Comparison of ENCODE assay signal across 23 cellular contexts in the genomic region with DNA sequence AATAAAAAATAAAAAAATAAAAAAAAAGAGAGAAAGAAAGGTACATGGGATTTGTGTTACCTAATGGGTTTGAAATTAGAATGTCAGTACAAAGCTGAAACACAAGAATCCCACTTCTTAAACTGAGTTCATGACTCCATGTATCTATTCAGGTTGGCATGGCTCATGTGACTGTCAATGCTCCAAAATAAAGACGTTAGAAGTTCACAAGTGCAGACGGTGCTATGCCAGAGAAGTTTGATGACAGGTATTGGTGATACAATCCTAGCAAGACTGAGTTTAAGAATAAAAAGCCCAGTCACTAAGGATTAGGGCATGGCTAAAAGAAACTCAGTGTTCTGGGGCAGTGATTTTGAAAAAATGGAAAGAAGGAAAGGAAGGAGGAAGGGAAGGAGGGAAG.
DNase-seq lines count a peak whose midpoint lies in the region; ATAC-seq, FAIRE-seq and TF ChIP-seq lines count a peak whose summit lies in the region.
"Had no signal": no experiment of that assay in that cellular context is flagged by ENCODE, and none has a peak within 500 bp of the region (broad histone marks: within the 10 kb centered on the region; RNA-seq: fewer than 3 reads in every experiment).

No MANE protein-coding gene starts in this region.

- no peaks in the 10 kb centered on the region; the same call in 2 of the 3 replicates for H3K9me3 Mint-ChIP-seq in GM23338

- no peak for TF ChIP-seq POLR2A in IMR-90 (IDR thresholded peaks at IDR 0.05; ENCODE audit: low read depth, low read length)

- no peak overlapping the region for H3K56ac ChIP-seq in IMR-90 (ENCODE audit: extremely low read depth, insufficient read depth, low read length)

- H2AFZ ChIP-seq in GM23338 (peak overlapping the region; percentile 15; the same call in 1 of the 2 replicates), IMR-90 (replicated peaks; ENCODE audit: low read length, poor library complexity) (no peak overlapping the region)

- no peak overlapping the region for H3K9ac ChIP-seq in IMR-90 (ENCODE audit: low read depth, low read length)

- no peak overlapping the region for H3K4ac ChIP-seq in IMR-90 (ENCODE audit: low read depth, low read length)

- H3K23ac ChIP-seq in IMR-90 (ENCODE audit: low read depth, low read length), result no peak overlapping the region

- H3K36me3 Mint-ChIP-seq in GM23338 (ENCODE audit: low read depth), result no peaks in the 10 kb centered on the region
- H3K36me3 Mint-ChIP-seq: CD4-positive, CD25-positive, alpha-beta regulatory T cell; CD8-positive, alpha-beta memory T cell had no signal

- no peaks in the 10 kb centered on the region for H3K79me2 ChIP-seq in GM23338 (replicated peaks; ENCODE audit: insufficient read depth)

- no TSS peak for BruUV-seq in IMR-90 (replicated peaks; lab: Mats Ljungman, UMichigan)

- H3K27me3 ChIP-seq in heart right ventricle, result no peaks in the 10 kb centered on the region
- H3K27me3 ChIP-seq in GM23338 (ENCODE audit: insufficient read depth), result no peaks in the 10 kb centered on the region
- H3K27me3 ChIP-seq in IMR-90 (ENCODE audit: control insufficient read depth, insufficient read depth, low read length), result no peaks in the 10 kb centered on the region
- H3K27me3 ChIP-seq in psoas muscle (ENCODE audit: insufficient read depth in 3 of 3, low read length in 2 of 3), result no peaks in the 10 kb centered on the region
- H3K27me3 ChIP-seq in SJCRH30, result no peaks in the 10 kb centered on the region
- H3K27me3 ChIP-seq: BE2C had no signal

- no peaks in the 10 kb centered on the region for H3F3A ChIP-seq in GM23338 (replicated peaks; ENCODE audit: low read depth)

- POLR2A ChIA-PET in IMR-90 (lab: Charles Lee; ENCODE audit: unreplicated experiment), result no interaction called here

- H2BK120ac ChIP-seq in IMR-90 (ENCODE audit: low read depth, low read length), result peak overlapping the region; percentile 77

- H3K9me3 ChIP-seq in heart right ventricle, result no peaks in the 10 kb centered on the region
- H3K9me3 ChIP-seq in IMR-90 (ENCODE audit: control insufficient read depth, insufficient read depth, low read length), result no peaks in the 10 kb centered on the region
- no peaks in the 10 kb centered on the region for H3K9me3 ChIP-seq in psoas muscle
- H3K9me3 ChIP-seq in SJCRH30 (replicated peaks), result no peaks in the 10 kb centered on the region
- H3K9me3 ChIP-seq: BE2C, HAP-1 had no signal

- peak overlapping the region; percentile 64; the same call in 1 of the 2 replicates for H2BK20ac ChIP-seq in IMR-90 (ENCODE audit: low read depth, low read length)

- no peak overlapping the region for H3K27ac Mint-ChIP-seq in GM23338
- H3K27ac Mint-ChIP-seq: CD4-positive, CD25-positive, alpha-beta regulatory T cell; CD8-positive, alpha-beta memory T cell had no signal

- no peak for TF ChIP-seq RAD21 in IMR-90 (IDR thresholded peaks at IDR 0.05; ENCODE audit: low read length)

- no peak overlapping the region for H3K4me3 Mint-ChIP-seq in GM23338
- H3K4me3 Mint-ChIP-seq: CD4-positive, CD25-positive, alpha-beta regulatory T cell; CD8-positive, alpha-beta memory T cell had no signal

- no peak overlapping the region for H2AK5ac ChIP-seq in IMR-90 (ENCODE audit: low read depth, low read length)

- no peaks in the 10 kb centered on the region for H3K79me1 ChIP-seq in IMR-90 (ENCODE audit: low read depth in 1 of 2, low read length in 2 of 2)

- no peaks in the 10 kb centered on the region for H4K20me1 ChIP-seq in GM23338 (replicated peaks; ENCODE audit: insufficient read depth)
- H4K20me1 ChIP-seq in IMR-90 (ENCODE audit: insufficient read depth, low read length), result no peaks in the 10 kb centered on the region

- intact Hi-C loops in heart right ventricle (cut with DNase I), result loop anchor here in 3 of 10 donors (5.0 kb wide), 2 partner anchors 45 to 755 kb away; no protein-coding TSS in a partner anchor
- intact Hi-C loops in left cardiac atrium (cut with DNase I), result no loop called here
- intact Hi-C loops in IMR-90 (cut with micrococcal nuclease), result loop anchor here (5.0 kb wide), 1 partner anchor 35 kb away; no protein-coding TSS in a partner anchor
- intact Hi-C loops in psoas muscle (cut with DNase I), result loop anchor here in 1 of 2 donors (2.0 kb wide), 1 partner anchor 46 kb away; no protein-coding TSS in a partner anchor

- no peak overlapping the region for H2AK9ac ChIP-seq in IMR-90 (replicated peaks; ENCODE audit: low read depth, low read length, poor library complexity)

- peak overlapping the region; percentile 25; the same call in 1 of the 2 replicates for H3K18ac ChIP-seq in IMR-90 (ENCODE audit: low read depth, low read length)

- H3K4me2 ChIP-seq in GM23338 (no peak overlapping the region), IMR-90 (ENCODE audit: low read depth, low read length) (no peak overlapping the region)

- H4K8ac ChIP-seq in IMR-90 (ENCODE audit: low read depth in 2 of 2, low read length in 2 of 2), result no peak overlapping the region; a peak in 1 of 4 replicates

- peak overlapping the region in 6 of 10 donors; percentile 23 to 85 (median 68) for H3K27ac ChIP-seq in heart right ventricle
- no peak overlapping the region for H3K27ac ChIP-seq in GM23338 (ENCODE audit: low read depth)
- H3K27ac ChIP-seq in IMR-90 (ENCODE audit: insufficient read depth, low read length), result no peak overlapping the region
- peak overlapping the region; percentile 95 for H3K27ac ChIP-seq in psoas muscle
- no peak overlapping the region for H3K27ac ChIP-seq in SJCRH30

- H4K91ac ChIP-seq in IMR-90 (ENCODE audit: insufficient read depth, low read depth, low read length), result no peak overlapping the region

- H2BK15ac ChIP-seq in IMR-90 (ENCODE audit: low read depth, low read length), result peak overlapping the region; percentile 45; the same call in 2 of the 3 replicates

- no peak overlapping the region for H4K5ac ChIP-seq in IMR-90 (ENCODE audit: low read depth, low read length)

- in situ Hi-C loops in IMR-90 (cut with MboI; ENCODE audit: low sequenced_read_pairs), result no loop called here

- no peak for FAIRE-seq in GM19239 (lab: Jason Lieb, UNC)
- FAIRE-seq: A204.1, D721Med, GM12892, GM18507, H1 had no signal

- H3K4me1 ChIP-seq in heart right ventricle, result peaks cover 0 to 20% (median 7%) of the 10 kb centered on the region in 9 donors
- no peaks in the 10 kb centered on the region for H3K4me1 ChIP-seq in GM23338 (ENCODE audit: insufficient read depth)
- H3K4me1 ChIP-seq in IMR-90 (ENCODE audit: control insufficient read depth, insufficient read depth, low read length), result peaks cover 6% of the 10 kb centered on the region
- peaks cover 29% of the 10 kb centered on the region for H3K4me1 ChIP-seq in psoas muscle
- peaks cover 13% of the 10 kb centered on the region for H3K4me1 ChIP-seq in SJCRH30
- H3K4me1 ChIP-seq: BE2C, HAP-1 had no signal

- WGBS in heart right ventricle, 2 donors, result 30 to 54% methylated on average over 2 of the region's 2 CpGs
- no CpG with 5 or more reads among the region's 2 CpGs for WGBS in IMR-90 (ENCODE audit: extremely low coverage in 2 of 2, insufficient read length in 1 of 2), 2 experiments
- WGBS in psoas muscle, 3 donors, result 10 to 32% (median 15%) methylated on average over 2 of the region's 2 CpGs

- dilution Hi-C loops in IMR-90 (cut with HindIII; ENCODE audit: low sequenced_read_pairs, unreplicated experiment), result no loop called here

- no peak overlapping the region for H3K4me3 ChIP-seq in heart right ventricle
- H3K4me3 ChIP-seq in GM23338, result no peak overlapping the region
- no peak overlapping the region for H3K4me3 ChIP-seq in IMR-90 (ENCODE audit: insufficient read depth, low read depth, low read length)
- peak overlapping the region; percentile 13 for H3K4me3 ChIP-seq in psoas muscle
- no peak overlapping the region for H3K4me3 ChIP-seq in SJCRH30
- H3K4me3 ChIP-seq: HAP-1 had no signal

- CTCF ChIA-PET in IMR-90 (lab: Yijun Ruan, JAX), result interaction anchor here (0.6 kb wide), 1 partner anchor 108 kb away, joined by 3 read pairs; no protein-coding TSS in a partner anchor

- H3K36me3 ChIP-seq in heart right ventricle, result no peaks in the 10 kb centered on the region
- H3K36me3 ChIP-seq in GM23338 (ENCODE audit: insufficient read depth), result no peaks in the 10 kb centered on the region
- no peaks in the 10 kb centered on the region for H3K36me3 ChIP-seq in IMR-90 (ENCODE audit: control insufficient read depth, insufficient read depth, low read length)
- no peaks in the 10 kb centered on the region for H3K36me3 ChIP-seq in psoas muscle (ENCODE audit: insufficient read depth in 1 of 2, low read depth in 1 of 2)
- no peaks in the 10 kb centered on the region for H3K36me3 ChIP-seq in SJCRH30
- H3K36me3 ChIP-seq: BE2C, HAP-1 had no signal

- no peaks in the 10 kb centered on the region for H3K9me1 ChIP-seq in IMR-90 (ENCODE audit: insufficient read depth, low read length)

- no peaks in the 10 kb centered on the region for H3K9me2 ChIP-seq in GM23338 (ENCODE audit: insufficient read depth)

- ATAC-seq in heart right ventricle, result peak in 2 of 8 donors; percentile 32 to 50
- ATAC-seq in left cardiac atrium, result no peak
- no peak for ATAC-seq in GM23338
- no peak for ATAC-seq in IMR-90 (ENCODE audit: low read depth)
- peak; percentile 76 to 83 (median 82) for ATAC-seq in psoas muscle

- peaks cover 4% of the 10 kb centered on the region for H3K4me1 Mint-ChIP-seq in GM23338
- H3K4me1 Mint-ChIP-seq: CD4-positive, CD25-positive, alpha-beta regulatory T cell; CD8-positive, alpha-beta memory T cell had no signal

- TF ChIP-seq CTCF in heart right ventricle (IDR thresholded peaks at IDR 0.05) (no peak), GM23338 (conservative IDR thresholded peaks at IDR 0.05; ENCODE audit: low read depth in 2 of 2) (no peak), IMR-90 (conservative IDR thresholded peaks at IDR 0.05; ENCODE audit: low read depth, low read length) (no peak), psoas muscle (IDR thresholded peaks at IDR 0.05) (no peak)

- H3K14ac ChIP-seq in IMR-90 (replicated peaks; ENCODE audit: low read depth, low read length), result no peak overlapping the region

- no peaks in the 10 kb centered on the region for H3K27me3 Mint-ChIP-seq in GM23338 (ENCODE audit: insufficient read depth, low read depth, poor library complexity)
- H3K27me3 Mint-ChIP-seq: CD4-positive, CD25-positive, alpha-beta regulatory T cell; CD8-positive, alpha-beta memory T cell had no signal

- no peak for DNase-seq in heart right ventricle
- DNase-seq in left cardiac atrium, result no peak
- no peak for DNase-seq in GM23338 (ENCODE audit: low spot score)
- DNase-seq in IMR-90, result no peak
- DNase-seq in psoas muscle, result no peak
- DNase-seq in HK-2 (ENCODE audit: unreplicated experiment), result no peak
- no peak for DNase-seq in GM19239 (ENCODE audit: insufficient read length, low spot score)
- DNase-seq in SJCRH30, result no peak
- DNase-seq: ACHN; BE2C; C1 segment of cervical spinal cord; CD4-positive, CD25-positive, alpha-beta regulatory T cell; CD8-positive, alpha-beta memory T cell; COR-L47; DMS153; DMS79; GDM1 had no signal

- no peak overlapping the region for H2BK5ac ChIP-seq in IMR-90 (ENCODE audit: low read depth, low read length, poor library complexity, severe bottlenecking)

TF ChIP-seq in GM23338, 12 proteins besides CTCF, POLR2A, EP300 and RAD21 (continues in another document):
- TF ChIP-seq EZH2phosphoT487 (IDR thresholded peaks at IDR 0.05; ENCODE audit: unreplicated experiment), result no peak

TF ChIP-seq in IMR-90, 13 proteins besides CTCF, POLR2A, EP300 and RAD21 (continues in another document):
- no peak for TF ChIP-seq BHLHE40 (IDR thresholded peaks at IDR 0.05; ENCODE audit: low read depth, low read length)

Comparison
In these comparisons a context has a peak if more than half of its experiments do, and no peak if none do; other contexts are left out.
1. ATAC-seq: peak in psoas muscle (4 of 4); none in left cardiac atrium (0 of 2), GM23338 (single experiment) and IMR-90 (single experiment).
2. H3K27ac ChIP-seq: peak in heart right ventricle (6 of 10) and psoas muscle (single experiment); none in GM23338 (single experiment), IMR-90 (single experiment) and SJCRH30 (single experiment).